8 cellular contexts compared by ENCODE assay signal in the genomic region with DNA sequence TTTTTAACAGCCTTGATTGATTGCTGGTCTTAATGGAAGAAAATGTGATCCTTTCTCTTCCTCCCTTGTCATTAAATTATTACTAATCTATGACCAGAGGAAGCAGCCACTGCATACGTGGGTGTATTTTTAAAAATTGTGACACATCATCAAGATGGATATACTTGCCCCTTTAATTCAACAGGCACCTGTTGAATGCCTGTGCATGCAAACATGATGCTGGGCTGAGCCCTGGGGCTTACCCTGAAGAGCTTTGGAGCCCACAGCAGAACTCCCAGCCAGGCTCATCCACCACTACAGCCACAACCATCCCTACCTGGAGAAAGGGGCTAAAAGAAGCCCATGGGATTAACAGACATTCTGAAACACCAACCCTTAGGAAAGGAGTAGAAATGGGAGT.
"Had no signal": no experiment of that assay in that cellular context is flagged by ENCODE, and none has a peak within 500 bp of the region (broad histone marks: within the 10 kb centered on the region; RNA-seq: fewer than 3 reads in every experiment).

No MANE protein-coding gene starts in this region.

- FAIRE-seq: HepG2, HTR-8/SVneo, K562 had no signal

- H3K27ac ChIP-seq: HL-60, KMS-11 had no signal

- DNase-seq: IMR-90, KBM-7, KG1 had no signal

- H3K4me3 ChIP-seq: K562 had no signal
